ENCODE assay signal across 11 cellular contexts in the genomic region with DNA sequence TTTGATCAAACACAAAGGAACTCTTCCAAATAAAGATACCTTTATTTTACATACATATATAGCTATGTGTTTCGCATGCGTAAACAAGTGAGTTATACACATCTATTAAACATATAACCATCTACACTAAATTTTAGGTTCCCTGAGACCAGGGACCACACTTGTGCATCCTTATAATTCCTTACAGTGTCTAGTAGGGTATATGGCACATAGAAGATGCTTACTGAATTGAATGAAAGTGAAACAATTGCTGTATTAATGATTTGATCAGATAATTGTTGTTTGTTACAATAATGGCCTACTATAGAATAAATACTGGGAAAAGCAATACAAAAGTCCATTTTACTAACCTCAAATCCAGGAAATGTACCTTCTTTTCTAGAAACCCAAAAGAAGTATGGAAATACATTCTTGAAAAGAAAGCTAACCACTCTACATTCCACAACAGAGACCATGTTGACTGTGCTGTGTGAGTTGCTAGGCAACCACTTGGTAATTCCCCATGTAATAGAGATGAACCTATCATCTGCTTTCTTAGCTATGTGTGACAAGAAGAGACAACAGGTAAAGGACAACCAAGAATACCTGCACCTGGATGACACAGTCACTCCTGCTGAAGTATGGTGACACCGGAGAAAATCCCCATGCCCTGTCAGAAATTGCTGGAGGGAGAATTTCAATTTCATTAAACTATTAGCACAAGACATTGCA. TPM values are rescaled to one million over a fixed set of nuclear protein-coding genes. Genes with fewer than 3 reads are reported as not detected.
DNase-seq lines count a peak whose midpoint lies in the region; ATAC-seq and TF ChIP-seq lines count a peak whose summit lies in the region.
"Had no signal": no experiment of that assay in that cellular context is flagged by ENCODE, and none has a peak within 500 bp of the region (broad histone marks: within the 10 kb centered on the region; RNA-seq: fewer than 3 reads in every experiment).

No MANE protein-coding gene starts in this region.

- TF ChIP-seq CTCF in nephron progenitor cell (IDR thresholded peaks at IDR 0.05) = no peak
- TF ChIP-seq CTCF in BE2C (IDR thresholded peaks at IDR 0.05; ENCODE audit: low read depth, low read length) = no peak
- TF ChIP-seq CTCF in psoas muscle (IDR thresholded peaks at IDR 0.05) = no peak

- no peak overlapping the region for H3K4me3 Mint-ChIP-seq in activated T-helper 17 cell treated with anti-CD3 and anti-CD28 coated beads, Interleukin-2, amount 50 U/mL, for 72 hours
- no peak overlapping the region for H3K4me3 Mint-ChIP-seq in nephron progenitor cell

- DNase-seq in NCI-H2171 treated with DMSO at 0.1 percent for 48 hours (lab: John Stamatoyannopoulos, UW) (peak; percentile 43), NCI-H2171 (lab: John Stamatoyannopoulos, UW) (no peak), nephron progenitor cell (no peak), BE2C (no peak), psoas muscle (no peak), aorta (no peak)
- DNase-seq: stimulated activated CD4-positive, alpha-beta T cell treated with anti-CD3 and anti-CD28 coated beads, Interleukin-4, amount 100 ng/mL, for 1 hour had no signal

- H3K27ac Mint-ChIP-seq in activated T-helper 17 cell treated with anti-CD3 and anti-CD28 coated beads, Interleukin-2, amount 50 U/mL, for 72 hours = peak overlapping the region; percentile 64
- peak overlapping the region; percentile 53 for H3K27ac Mint-ChIP-seq in nephron progenitor cell

- H3K4me3 ChIP-seq in BE2C (ENCODE audit: low read depth, low read length) (no peak overlapping the region), psoas muscle (no peak overlapping the region), aorta (ENCODE audit: low read length in 2 of 2) (no peak overlapping the region)

- H3K36me3 Mint-ChIP-seq in activated T-helper 17 cell treated with anti-CD3 and anti-CD28 coated beads, Interleukin-2, amount 50 U/mL, for 72 hours (ENCODE audit: low read depth) = no peaks in the 10 kb centered on the region
- H3K36me3 Mint-ChIP-seq in nephron progenitor cell (ENCODE audit: low read depth) = peaks cover 9% of the 10 kb centered on the region

- no peaks in the 10 kb centered on the region for H3K27me3 Mint-ChIP-seq in activated T-helper 17 cell treated with anti-CD3 and anti-CD28 coated beads, Interleukin-2, amount 50 U/mL, for 72 hours
- peaks cover 7% of the 10 kb centered on the region for H3K27me3 Mint-ChIP-seq in nephron progenitor cell (ENCODE audit: low read depth, poor library complexity)

- no peaks in the 10 kb centered on the region for H3K9me3 Mint-ChIP-seq in activated T-helper 17 cell treated with anti-CD3 and anti-CD28 coated beads, Interleukin-2, amount 50 U/mL, for 72 hours
- peaks cover 18% of the 10 kb centered on the region for H3K9me3 Mint-ChIP-seq in nephron progenitor cell

- ATAC-seq in HG02870 (IDR thresholded peaks at IDR 0.05; ENCODE audit: unreplicated experiment) (peak; percentile 70), psoas muscle (no peak), aorta (ENCODE audit: low FRiP score) (no peak)
- ATAC-seq in activated T-helper 17 cell treated with anti-CD3 and anti-CD28 coated beads, Interleukin-2, amount 50 U/mL, for 72 hours (replicated peaks) = peak; percentile 98

- WGBS in psoas muscle, 3 donors = 89 to 94% (median 92%) methylated on average over 3 of the region's 3 CpGs
- 96 to 99% methylated on average over 3 of the region's 3 CpGs for WGBS in aorta, 2 donors

- intact Hi-C loops in psoas muscle (cut with DNase I) (no loop called here), aorta (cut with DNase I) (no loop called here)

- no peaks in the 10 kb centered on the region for H3K27me3 ChIP-seq in BE2C
- no peaks in the 10 kb centered on the region for H3K27me3 ChIP-seq in psoas muscle (ENCODE audit: insufficient read depth in 3 of 3, low read length in 2 of 3)
- no peaks in the 10 kb centered on the region for H3K27me3 ChIP-seq in aorta (ENCODE audit: control insufficient read depth in 1 of 2, insufficient read depth in 2 of 2, low read length in 1 of 2)

- peaks cover 16% of the 10 kb centered on the region for H3K4me1 Mint-ChIP-seq in activated T-helper 17 cell treated with anti-CD3 and anti-CD28 coated beads, Interleukin-2, amount 50 U/mL, for 72 hours
- peaks cover 63% of the 10 kb centered on the region for H3K4me1 Mint-ChIP-seq in nephron progenitor cell

- H3K9me3 ChIP-seq in BE2C = peaks cover 2% of the 10 kb centered on the region; the same call in 1 of the 2 replicates
- H3K9me3 ChIP-seq in psoas muscle = no peaks in the 10 kb centered on the region
- H3K9me3 ChIP-seq in aorta (ENCODE audit: control insufficient read depth, low read length) = no peaks in the 10 kb centered on the region

- H3K27ac ChIP-seq in psoas muscle (no peak overlapping the region), aorta (ENCODE audit: low read depth in 1 of 2, low read length in 2 of 2) (no peak overlapping the region)

- H3K36me3 ChIP-seq in BE2C (no peaks in the 10 kb centered on the region), psoas muscle (ENCODE audit: insufficient read depth in 1 of 2, low read depth in 1 of 2) (no peaks in the 10 kb centered on the region), aorta (ENCODE audit: control insufficient read depth in 1 of 2, insufficient read depth in 2 of 2, low read length in 1 of 2) (no peaks in the 10 kb centered on the region)

- H3K4me1 ChIP-seq in BE2C (no peaks in the 10 kb centered on the region), psoas muscle (no peaks in the 10 kb centered on the region), aorta (ENCODE audit: control insufficient read depth in 1 of 2, insufficient read depth in 2 of 2, low read length in 2 of 2) (no peaks in the 10 kb centered on the region)

RNA-seq across cellular contexts. Expression of gene CIPC, which starts 11.9 kb away (rescaled TPM):
- 10 to 100 TPM in 1 of 2 donors, 1 to 10 TPM in 1; 8.5 to 11.8 TPM for total RNA-seq in activated T-helper 17 cell treated with anti-CD3 and anti-CD28 coated beads, Interleukin-2, amount 50 U/mL, for 72 hours
- 28.9 TPM for polyA plus RNA-seq in BE2C (2012; ENCODE audit: insufficient read depth, insufficient read length, low read depth)
- 100 to 1,000 TPM in 3 of 4 donors, 10 to 100 TPM in 1; 83.8 to 133 (median 112) TPM for total RNA-seq in psoas muscle
- 100 to 1,000 TPM in 1 of 3 donors, 10 to 100 TPM in 2; 23.1 to 116 (median 54.9) TPM for polyA plus RNA-seq in psoas muscle
- total RNA-seq in aorta = 10 to 100 TPM; 23.1 to 24.4 TPM
- 10 to 100 TPM in 1 of 2 donors, 1 to 10 TPM in 1; 8.1 to 11.0 TPM for polyA plus RNA-seq in aorta

RNA-seq across cellular contexts. Expression of gene ZDHHC22, which starts 55.4 kb away (rescaled TPM):
- not detected for total RNA-seq in activated T-helper 17 cell treated with anti-CD3 and anti-CD28 coated beads, Interleukin-2, amount 50 U/mL, for 72 hours
- 4.3 TPM for polyA plus RNA-seq in BE2C (2012; ENCODE audit: insufficient read depth, insufficient read length, low read depth)
- total RNA-seq in psoas muscle (not detected), aorta (not detected)
- polyA plus RNA-seq in psoas muscle (under 1 TPM in 2 of 3 donors, not detected in 1; 0.01 to 0.04 TPM), aorta (not detected)
- total RNA-seq: fibroblast of lung; T-helper 2 cell treated with Interferon-gamma antibody and Interleukin-4, amounts not matched to agents 100 ng/mL and 5 ng/mL, for 36 hours had no signal
- polyA plus RNA-seq: fibroblast of lung had no signal

RNA-seq across cellular contexts. Expression of gene IRF2BPL, which starts 57.7 kb away (rescaled TPM):
- 10 to 100 TPM; 14.2 to 25.5 TPM for total RNA-seq in activated T-helper 17 cell treated with anti-CD3 and anti-CD28 coated beads, Interleukin-2, amount 50 U/mL, for 72 hours
- polyA plus RNA-seq in BE2C (2012; ENCODE audit: insufficient read depth, insufficient read length, low read depth) = 148 TPM
- total RNA-seq in psoas muscle = 10 to 100 TPM in 3 of 4 donors, 1 to 10 TPM in 1; 9.7 to 26.3 (median 21.7) TPM
- polyA plus RNA-seq in psoas muscle = 1 to 10 TPM; 3.8 to 9.5 (median 4.4) TPM
- total RNA-seq in aorta = 10 to 100 TPM; 34.7 to 59.6 TPM
- 10 to 100 TPM in 1 of 2 donors, 1 to 10 TPM in 1; 3.4 to 13.0 TPM for polyA plus RNA-seq in aorta

Comparison
In these comparisons a context has a peak if more than half of its experiments do, and no peak if none do; other contexts are left out.
1. ATAC-seq: peak in HG02870 (single experiment) and activated T-helper 17 cell treated with anti-CD3 and anti-CD28 coated beads, Interleukin-2, amount 50 U/mL, for 72 hours (single experiment); none in psoas muscle (0 of 4) and aorta (single experiment).